7 cellular contexts compared by ENCODE assay signal in the genomic region with DNA sequence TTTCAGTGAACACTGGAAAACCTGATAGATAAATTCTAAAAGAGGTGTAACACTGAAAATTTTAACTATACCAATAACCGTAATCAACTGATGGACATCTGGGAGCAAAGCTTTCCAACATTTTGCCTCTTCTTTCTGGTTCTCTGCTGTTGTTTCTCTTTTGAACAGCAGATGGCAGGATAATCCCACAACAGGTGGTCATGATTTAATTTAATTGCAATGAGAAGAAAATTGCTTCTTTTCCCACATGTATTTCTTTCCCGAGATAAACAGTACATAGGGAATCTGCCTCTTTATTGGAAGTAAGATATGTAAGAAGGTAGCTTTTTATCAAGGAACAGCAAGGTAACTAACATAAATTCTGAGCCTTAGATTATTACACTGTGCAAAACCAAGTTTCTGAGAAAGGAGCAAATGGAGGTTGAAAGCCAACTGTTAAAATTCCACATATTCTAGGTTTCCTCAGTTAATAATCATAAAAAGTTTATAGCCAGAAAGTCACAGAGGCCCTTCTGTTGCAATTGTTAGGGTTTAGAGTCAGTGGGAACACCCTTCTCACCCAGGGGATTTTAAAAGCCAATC.
DNase-seq lines count a peak whose midpoint lies in the region; ATAC-seq and TF ChIP-seq lines count a peak whose summit lies in the region.

No MANE protein-coding gene starts in this region.

- no peak for ATAC-seq in stimulated activated naive CD8-positive, alpha-beta T cell treated with anti-CD3 and anti-CD28 coated beads, Interleukin-15, amount 100 ng/mL, for 72 hours

- DNase-seq in DMS53 treated with DMSO at 0.1 percent for 48 hours (lab: John Stamatoyannopoulos, UW; ENCODE audit: unreplicated experiment) (peak; percentile 75), HT-29 (ENCODE audit: low spot score) (peak; percentile 80), NCI-H82 (lab: John Stamatoyannopoulos, UW) (peak; percentile 87), astrocyte of the spinal cord (ENCODE audit: low read depth, low spot score) (peak; percentile 68), immature natural killer cell (peak; percentile 66 to 70 (median 68)), islet precursor cell (no peak)
- peak; percentile 30 to 49 for DNase-seq in stimulated activated naive CD8-positive, alpha-beta T cell treated with anti-CD3 and anti-CD28 coated beads, Interleukin-15, amount 100 ng/mL, for 72 hours

- peak overlapping the region in 2 of 6 donors; percentile 6 to 69 for H3K27ac Mint-ChIP-seq in immature natural killer cell
- H3K27ac Mint-ChIP-seq in stimulated activated naive CD8-positive, alpha-beta T cell treated with anti-CD3 and anti-CD28 coated beads, Interleukin-15, amount 100 ng/mL, for 72 hours = no peak overlapping the region

- H3K4me3 Mint-ChIP-seq in immature natural killer cell = no peak overlapping the region
- no peak overlapping the region for H3K4me3 Mint-ChIP-seq in stimulated activated naive CD8-positive, alpha-beta T cell treated with anti-CD3 and anti-CD28 coated beads, Interleukin-15, amount 100 ng/mL, for 72 hours

- peaks cover 7 to 12% of the 10 kb centered on the region in 2 donors for H3K4me1 Mint-ChIP-seq in immature natural killer cell
- H3K4me1 Mint-ChIP-seq in stimulated activated naive CD8-positive, alpha-beta T cell treated with anti-CD3 and anti-CD28 coated beads, Interleukin-15, amount 100 ng/mL, for 72 hours = peaks cover 21% of the 10 kb centered on the region

- peak; percentile 76 for TF ChIP-seq CTCF in astrocyte of the spinal cord (IDR thresholded peaks at IDR 0.05; ENCODE audit: low read depth, low read length)

- H3K36me3 Mint-ChIP-seq in immature natural killer cell = no peaks in the 10 kb centered on the region

- no peaks in the 10 kb centered on the region for H3K9me3 Mint-ChIP-seq in immature natural killer cell
- no peaks in the 10 kb centered on the region for H3K9me3 Mint-ChIP-seq in stimulated activated naive CD8-positive, alpha-beta T cell treated with anti-CD3 and anti-CD28 coated beads, Interleukin-15, amount 100 ng/mL, for 72 hours

- no peak overlapping the region for H3K4me3 ChIP-seq in astrocyte of the spinal cord (ENCODE audit: low read depth, low read length)

- in situ Hi-C loops in astrocyte of the spinal cord (cut with HindIII; ENCODE audit: low sequenced_read_pairs) = no loop called here

- peaks cover 2 to 3% (median 3%) of the 10 kb centered on the region in 3 donors for H3K27me3 Mint-ChIP-seq in immature natural killer cell (ENCODE audit: low read depth in 3 of 3)
- H3K27me3 Mint-ChIP-seq in stimulated activated naive CD8-positive, alpha-beta T cell treated with anti-CD3 and anti-CD28 coated beads, Interleukin-15, amount 100 ng/mL, for 72 hours = no peaks in the 10 kb centered on the region
